Comparison of ENCODE assay signal across 8 cellular contexts in the genomic region with DNA sequence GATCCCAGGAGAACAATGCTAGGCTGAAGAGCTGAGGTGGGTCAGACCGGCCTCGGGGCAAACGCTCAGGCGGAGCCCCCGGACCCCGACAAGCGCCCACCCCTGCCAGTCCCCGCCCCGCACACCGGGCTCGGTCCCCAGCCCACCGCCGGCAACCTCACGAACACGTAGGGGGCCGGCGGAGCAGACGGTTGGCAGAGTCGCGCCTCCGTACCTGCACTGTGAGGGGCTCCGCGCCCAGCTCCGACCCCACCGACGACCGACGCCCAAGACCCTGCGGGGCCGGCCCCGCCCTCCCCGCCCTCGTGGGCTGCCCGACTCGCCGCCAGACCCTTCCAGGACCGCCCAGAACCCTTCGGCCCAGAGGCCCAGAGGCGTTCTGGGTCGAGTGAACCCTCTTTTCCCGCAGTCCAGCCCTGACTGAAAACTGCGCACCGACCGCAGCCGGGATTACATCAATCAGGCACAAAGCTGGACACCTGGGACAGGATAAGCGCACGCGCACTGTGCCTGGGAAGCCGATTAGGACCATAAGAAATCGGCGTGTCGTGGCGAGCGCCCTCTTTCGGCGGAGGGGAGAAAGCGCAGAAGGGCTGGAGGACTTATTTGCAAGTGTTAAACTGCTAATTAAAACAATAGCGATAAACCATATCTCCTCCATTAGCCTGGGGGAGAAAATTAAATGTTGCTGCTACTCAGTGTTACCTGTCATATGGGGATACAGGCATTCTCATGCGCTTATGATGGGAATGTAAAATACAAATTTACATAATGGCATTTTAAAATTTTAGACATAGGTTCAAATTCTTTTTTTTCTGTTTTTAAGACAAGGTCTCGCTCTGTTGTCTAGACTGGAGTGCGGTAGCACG. TPM values are rescaled to one million over a fixed set of nuclear protein-coding genes. Genes with fewer than 3 reads are reported as not detected.
A peak's percentile ranks its signal among the peaks of the same experiment; 100 is the strongest.
DNase-seq lines count a peak whose midpoint lies in the region; ATAC-seq, FAIRE-seq and TF ChIP-seq lines count a peak whose summit lies in the region.

No MANE protein-coding gene starts in this region.

- H3K4me1 Mint-ChIP-seq in activated naive CD8-positive, alpha-beta T cell (ENCODE audit: low read depth) = no peaks in the 10 kb centered on the region

- peaks cover 8% of the 10 kb centered on the region; the same call in 1 of the 2 replicates for H3K4me1 ChIP-seq in HEK293 (ENCODE audit: control insufficient read depth, insufficient read depth, low read length)
- peaks cover 0 to 10% (median 6%) of the 10 kb centered on the region in 3 donors for H3K4me1 ChIP-seq in pancreas
- H3K4me1 ChIP-seq in tibial artery = peaks cover 8 to 45% (median 32%) of the 10 kb centered on the region in 4 donors

- peak overlapping the region; percentile 100 for H3K27ac Mint-ChIP-seq in activated naive CD8-positive, alpha-beta T cell

- H3K9me3 ChIP-seq in HEK293 (ENCODE audit: control insufficient read depth, insufficient read depth, low read depth, low read length) (no peaks in the 10 kb centered on the region), pancreas (no peaks in the 10 kb centered on the region), tibial artery (no peaks in the 10 kb centered on the region)

- H3K4me3 Mint-ChIP-seq in activated naive CD8-positive, alpha-beta T cell = no peak overlapping the region

- intact Hi-C loops in head of caudate nucleus (cut with DNase I) = no loop called here
- intact Hi-C loops in pancreas (cut with DNase I) = no loop called here
- intact Hi-C loops in tibial artery (cut with DNase I; ENCODE audit: low total_unique reads) = no loop called here

- H3K27me3 ChIP-seq in pancreas (no peaks in the 10 kb centered on the region), tibial artery (no peaks in the 10 kb centered on the region)

- peak overlapping the region; percentile 91 for H3K27ac ChIP-seq in HEK293 (ENCODE audit: extremely low read depth, low read depth, low read length)
- peak overlapping the region; percentile 83 to 90 (median 88) for H3K27ac ChIP-seq in pancreas
- peak overlapping the region; percentile 96 for H3K27ac ChIP-seq in tibial artery

- H3K27me3 Mint-ChIP-seq in activated naive CD8-positive, alpha-beta T cell = no peaks in the 10 kb centered on the region

- POLR2A ChIA-PET in HEK293 (lab: Yijun Ruan, JAX) = interaction anchor here (0.5 to 2.1 kb wide), 18 partner anchors 9 to 655 kb away, joined by 3 to 20 read pairs (median 5); a partner anchor contains a TSS

- TF ChIP-seq CTCF in HEK293 (tag by site-specific recombination; IDR thresholded peaks at IDR 0.05) (peak; percentile 94), pancreas (IDR thresholded peaks at IDR 0.05) (peak; percentile 90 to 96 (median 94)), tibial artery (IDR thresholded peaks at IDR 0.05) (peak; percentile 93 to 98)

- H3K36me3 Mint-ChIP-seq in activated naive CD8-positive, alpha-beta T cell = no peaks in the 10 kb centered on the region

- FAIRE-seq in pancreas (lab: Jason Lieb, UNC) = no peak

- peak; percentile 90 for ATAC-seq in SK-N-SH treated with all-trans-retinoic acid at 6 μM for 48 hours
- peak; percentile 92 to 97 (median 94) for ATAC-seq in pancreas

- CTCF ChIA-PET in HEK293 (lab: Yijun Ruan, JAX) = interaction anchor here (0.6 to 3.9 kb wide), 22 partner anchors 8 to 211 kb away, joined by 3 to 35 read pairs (median 4); no protein-coding TSS in a partner anchor

- H3K4me3 ChIP-seq in HEK293 (ENCODE audit: low read depth, low read length) (peak overlapping the region; percentile 92), pancreas (peak overlapping the region; percentile 84 to 97 (median 92)), tibial artery (peak overlapping the region; percentile 97 to 98)

- H3K36me3 ChIP-seq in HEK293 (ENCODE audit: control insufficient read depth in 2 of 2, insufficient read depth in 1 of 2, low read length in 2 of 2) (peaks cover 0 to 10% of the 10 kb centered on the region in 2 experiments; a peak in 2 of 3 replicates), pancreas (no peaks in the 10 kb centered on the region), tibial artery (no peaks in the 10 kb centered on the region)

- DNase-seq in GM03348 (ENCODE audit: low spot score) (peak; percentile 94), NCI-H1092 treated with DMSO at 0.1 percent for 48 hours (lab: John Stamatoyannopoulos, UW) (peak; percentile 84), head of caudate nucleus (peak; percentile 84 to 97 (median 94)), pancreas (peak; percentile 86 to 99 (median 94)), tibial artery (peak; percentile 91 to 95)

- WGBS in pancreas, 2 donors = 0 to 1% methylated on average over 61 to 62 of the region's 62 CpGs

- H3K9me3 Mint-ChIP-seq in activated naive CD8-positive, alpha-beta T cell (ENCODE audit: low read depth) = no peaks in the 10 kb centered on the region

TF ChIP-seq in HEK293, 187 proteins besides CTCF, POLR2A, EP300 and RAD21 (continues in another document):
- no peak for TF ChIP-seq WT1 (tag by site-specific recombination; IDR thresholded peaks at IDR 0.05)
- TF ChIP-seq, protein P1, sequence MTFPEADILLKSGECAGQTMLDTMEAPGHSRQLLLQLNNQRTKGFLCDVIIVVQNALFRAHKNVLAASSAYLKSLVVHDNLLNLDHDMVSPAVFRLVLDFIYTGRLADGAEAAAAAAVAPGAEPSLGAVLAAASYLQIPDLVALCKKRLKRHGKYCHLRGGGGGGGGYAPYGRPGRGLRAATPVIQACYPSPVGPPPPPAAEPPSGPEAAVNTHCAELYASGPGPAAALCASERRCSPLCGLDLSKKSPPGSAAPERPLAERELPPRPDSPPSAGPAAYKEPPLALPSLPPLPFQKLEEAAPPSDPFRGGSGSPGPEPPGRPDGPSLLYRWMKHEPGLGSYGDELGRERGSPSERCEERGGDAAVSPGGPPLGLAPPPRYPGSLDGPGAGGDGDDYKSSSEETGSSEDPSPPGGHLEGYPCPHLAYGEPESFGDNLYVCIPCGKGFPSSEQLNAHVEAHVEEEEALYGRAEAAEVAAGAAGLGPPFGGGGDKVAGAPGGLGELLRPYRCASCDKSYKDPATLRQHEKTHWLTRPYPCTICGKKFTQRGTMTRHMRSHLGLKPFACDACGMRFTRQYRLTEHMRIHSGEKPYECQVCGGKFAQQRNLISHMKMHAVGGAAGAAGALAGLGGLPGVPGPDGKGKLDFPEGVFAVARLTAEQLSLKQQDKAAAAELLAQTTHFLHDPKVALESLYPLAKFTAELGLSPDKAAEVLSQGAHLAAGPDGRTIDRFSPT (tag by site-specific recombination; IDR thresholded peaks at IDR 0.05) = no peak
- TF ChIP-seq, protein P2, sequence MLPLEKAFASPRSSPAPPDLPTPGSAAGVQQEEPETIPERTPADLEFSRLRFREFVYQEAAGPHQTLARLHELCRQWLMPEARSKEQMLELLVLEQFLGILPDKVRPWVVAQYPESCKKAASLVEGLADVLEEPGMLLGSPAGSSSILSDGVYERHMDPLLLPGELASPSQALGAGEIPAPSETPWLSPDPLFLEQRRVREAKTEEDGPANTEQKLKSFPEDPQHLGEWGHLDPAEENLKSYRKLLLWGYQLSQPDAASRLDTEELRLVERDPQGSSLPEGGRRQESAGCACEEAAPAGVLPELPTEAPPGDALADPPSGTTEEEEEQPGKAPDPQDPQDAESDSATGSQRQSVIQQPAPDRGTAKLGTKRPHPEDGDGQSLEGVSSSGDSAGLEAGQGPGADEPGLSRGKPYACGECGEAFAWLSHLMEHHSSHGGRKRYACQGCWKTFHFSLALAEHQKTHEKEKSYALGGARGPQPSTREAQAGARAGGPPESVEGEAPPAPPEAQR (tag by site-specific recombination; IDR thresholded peaks at IDR 0.05) = no peak
- TF ChIP-seq OSR2 (tag by site-specific recombination; IDR thresholded peaks at IDR 0.05) = no peak
- TF ChIP-seq ZNF416 (tag by site-specific recombination; IDR thresholded peaks at IDR 0.05) = no peak

TF ChIP-seq in SK-N-SH treated with all-trans-retinoic acid at 6 μM for 48 hours, 23 proteins besides CTCF, POLR2A, EP300 and RAD21 (continues in another document):
- no peak for TF ChIP-seq ZC3H10 (CRISPR knock-in tag; IDR thresholded peaks at IDR 0.05)
- no peak for TF ChIP-seq ISL1 (CRISPR knock-in tag; IDR thresholded peaks at IDR 0.05)
- TF ChIP-seq ESRRG (CRISPR knock-in tag; IDR thresholded peaks at IDR 0.05) = no peak
- TF ChIP-seq TOX (CRISPR knock-in tag; IDR thresholded peaks at IDR 0.05; ENCODE audit: borderline replicate concordance) = no peak
- no peak for TF ChIP-seq OSR1 (CRISPR knock-in tag; IDR thresholded peaks at IDR 0.05)
- TF ChIP-seq GLIS3 (CRISPR knock-in tag; IDR thresholded peaks at IDR 0.05) = no peak
- TF ChIP-seq CSDC2 (CRISPR knock-in tag; IDR thresholded peaks at IDR 0.05) = no peak
- TF ChIP-seq ZFP3 (CRISPR knock-in tag; IDR thresholded peaks at IDR 0.05) = no peak
- TF ChIP-seq, protein P3, sequence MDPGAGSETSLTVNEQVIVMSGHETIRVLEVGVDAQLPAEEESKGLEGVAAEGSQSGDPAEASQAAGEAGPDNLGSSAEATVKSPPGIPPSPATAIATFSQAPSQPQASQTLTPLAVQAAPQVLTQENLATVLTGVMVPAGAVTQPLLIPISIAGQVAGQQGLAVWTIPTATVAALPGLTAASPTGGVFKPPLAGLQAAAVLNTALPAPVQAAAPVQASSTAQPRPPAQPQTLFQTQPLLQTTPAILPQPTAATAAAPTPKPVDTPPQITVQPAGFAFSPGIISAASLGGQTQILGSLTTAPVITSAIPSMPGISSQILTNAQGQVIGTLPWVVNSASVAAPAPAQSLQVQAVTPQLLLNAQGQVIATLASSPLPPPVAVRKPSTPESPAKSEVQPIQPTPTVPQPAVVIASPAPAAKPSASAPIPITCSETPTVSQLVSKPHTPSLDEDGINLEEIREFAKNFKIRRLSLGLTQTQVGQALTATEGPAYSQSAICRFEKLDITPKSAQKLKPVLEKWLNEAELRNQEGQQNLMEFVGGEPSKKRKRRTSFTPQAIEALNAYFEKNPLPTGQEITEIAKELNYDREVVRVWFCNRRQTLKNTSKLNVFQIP (CRISPR knock-in tag; IDR thresholded peaks at IDR 0.05; ENCODE audit: borderline replicate concordance, low read depth) = no peak

RNA-seq across cellular contexts. Expression of a gene that starts 11.7 kb away (rescaled TPM):
- 10 to 100 TPM; 37.7 to 64.3 (median 48.1) TPM for total RNA-seq in pancreas
- 10 to 100 TPM; 75.9 to 84.7 TPM for polyA plus RNA-seq in pancreas

RNA-seq across cellular contexts. Expression of a gene that starts 29.6 kb away (rescaled TPM):
- 1 to 10 TPM in 5 of 6 donors, under 1 TPM in 1; 0.87 to 2.7 (median 1.5) TPM for total RNA-seq in pancreas
- 1 to 10 TPM; 5.4 to 6.5 TPM for polyA plus RNA-seq in pancreas

RNA-seq across cellular contexts. Expression of a gene that starts 29.7 kb away (rescaled TPM):
- total RNA-seq in pancreas = 1 to 10 TPM; 3.1 to 6.2 (median 3.7) TPM
- 10 to 100 TPM in 1 of 2 donors, 1 to 10 TPM in 1; 6.6 to 22.8 TPM for polyA plus RNA-seq in pancreas

RNA-seq across cellular contexts. Expression of a gene that starts 48.6 kb away (rescaled TPM):
- total RNA-seq in pancreas = 1 to 10 TPM in 5 of 6 donors, under 1 TPM in 1; 0.60 to 2.2 (median 1.4) TPM
- 1 to 10 TPM; 1.2 to 1.8 TPM for polyA plus RNA-seq in pancreas

RNA-seq across cellular contexts. Expression of a gene that starts 49.9 kb away (rescaled TPM):
- 10 to 100 TPM; 20.7 to 45.5 (median 29.7) TPM for total RNA-seq in pancreas
- 10 to 100 TPM; 63.4 to 63.7 TPM for polyA plus RNA-seq in pancreas

Comparison
In these comparisons a context has a peak if more than half of its experiments do, and no peak if none do; other contexts are left out.
1. Peak in every context shown above with its lines: DNase-seq, ATAC-seq, H3K4me3 ChIP-seq and H3K27ac ChIP-seq.